In genomic region chr7:129091484-129092002, GRCh38 we compare ENCODE assay signal across 8 cellular contexts. TPM values are rescaled to one million over a fixed set of nuclear protein-coding genes. Genes with fewer than 3 reads are reported as not detected.
A peak's percentile ranks its signal among the peaks of the same experiment; 100 is the strongest.
DNase-seq lines count a peak whose midpoint lies in the region; ATAC-seq and TF ChIP-seq lines count a peak whose summit lies in the region.

No MANE protein-coding gene starts in this region.

- POLR2A ChIA-PET in IMR-90 (lab: Charles Lee; ENCODE audit: unreplicated experiment): no interaction called here

- 0 out of 2 replicates have a peak, but pooled peaks cover 4% of the 10 kb centered on the region for H4K20me1 ChIP-seq in IMR-90 (ENCODE audit: insufficient read depth, low read length)
- no peaks in the 10 kb centered on the region for H4K20me1 ChIP-seq in OCI-LY1 (ENCODE audit: insufficient read depth, low read length)

- H3K4me1 ChIP-seq in IMR-90 (ENCODE audit: control insufficient read depth, insufficient read depth, low read length) (no peaks in the 10 kb centered on the region; the same call in 1 of the 2 replicates), OCI-LY1 (ENCODE audit: insufficient read depth, low read length, severe bottlenecking) (peaks cover 38% of the 10 kb centered on the region), esophagus muscularis mucosa (peaks cover 0 to 6% (median 3%) of the 10 kb centered on the region in 4 donors)

- no TSS peak for BruUV-seq in IMR-90 (replicated peaks; lab: Mats Ljungman, UMichigan)

- H3K23ac ChIP-seq in IMR-90 (ENCODE audit: low read depth, low read length): no peak overlapping the region

- no peak overlapping the region for H2BK20ac ChIP-seq in IMR-90 (ENCODE audit: low read depth, low read length)

- H3K27me3 ChIP-seq in IMR-90 (ENCODE audit: control insufficient read depth, insufficient read depth, low read length) (peaks cover 17% of the 10 kb centered on the region), OCI-LY1 (ENCODE audit: insufficient read depth, low read length) (no peaks in the 10 kb centered on the region), esophagus muscularis mucosa (peaks cover 0 to 7% (median 0%) of the 10 kb centered on the region in 4 donors)

- TF ChIP-seq RAD21 in IMR-90 (IDR thresholded peaks at IDR 0.05; ENCODE audit: low read length): peak; percentile 96

- H3K27me3 Mint-ChIP-seq in naive B cell: no peaks in the 10 kb centered on the region

- H3K27ac ChIP-seq in IMR-90 (ENCODE audit: insufficient read depth, low read length): no peak overlapping the region
- H3K27ac ChIP-seq in OCI-LY1 (ENCODE audit: low read depth, low read length, poor library complexity, severe bottlenecking): peak overlapping the region; percentile 15
- no peak overlapping the region for H3K27ac ChIP-seq in esophagus muscularis mucosa (replicated peaks in 1 of 4)

- H3K9ac ChIP-seq in IMR-90 (ENCODE audit: low read depth, low read length) (no peak overlapping the region), OCI-LY1 (ENCODE audit: low read length) (no peak overlapping the region)

- no peak overlapping the region for H3K4ac ChIP-seq in IMR-90 (ENCODE audit: low read depth, low read length)

- no peak overlapping the region for H2BK5ac ChIP-seq in IMR-90 (ENCODE audit: low read depth, low read length, poor library complexity, severe bottlenecking)

- H4K8ac ChIP-seq in IMR-90 (ENCODE audit: low read depth in 2 of 2, low read length in 2 of 2): no peak overlapping the region

- intact Hi-C loops in IMR-90 (cut with micrococcal nuclease) (loop anchor here (1.0 to 5.0 kb wide), 2 partner anchors 99 to 187 kb away; no protein-coding TSS in a partner anchor), esophagus muscularis mucosa (cut with DNase I) (loop anchor here (5.0 kb wide), 1 partner anchor 184 kb away; no protein-coding TSS in a partner anchor)

- no peak overlapping the region for H2AK5ac ChIP-seq in IMR-90 (ENCODE audit: low read depth, low read length)

- no CpG with 5 or more reads among the region's 11 CpGs for WGBS in IMR-90 (ENCODE audit: extremely low coverage in 2 of 2, insufficient read length in 1 of 2), 2 experiments
- WGBS in esophagus muscularis mucosa: 11% methylated on average over 11 of the region's 11 CpGs

- no peaks in the 10 kb centered on the region for H3K9me3 Mint-ChIP-seq in naive B cell

- H2BK15ac ChIP-seq in IMR-90 (ENCODE audit: low read depth, low read length): no peak overlapping the region

- no peaks in the 10 kb centered on the region for H3K36me3 Mint-ChIP-seq in naive B cell

- TF ChIP-seq CTCF in GM13977 (IDR thresholded peaks at IDR 0.05; ENCODE audit: extremely low read depth, insufficient read depth, missing control alignments) (peak; percentile 96), IMR-90 (conservative IDR thresholded peaks at IDR 0.05; ENCODE audit: low read depth, low read length) (peak; percentile 98), OCI-LY1 (IDR thresholded peaks at IDR 0.05; ENCODE audit: low read length) (peak; percentile 100), esophagus muscularis mucosa (IDR thresholded peaks at IDR 0.05) (peak in 2 of 3 experiments; percentile 89 to 92)

- DNase-seq in 8988T (peak; percentile 43), GM13977 (ENCODE audit: low spot score) (peak; percentile 78), IMR-90 (peak; percentile 44), activated T-cell treated with anti-CD3 and anti-CD28 coated beads for 24 hours (ENCODE audit: low read depth) (peak; percentile 83), esophagus muscularis mucosa (ENCODE audit: extremely low spot score) (peak; percentile 95), naive B cell (peak; percentile 82)
- DNase-seq in stimulated activated CD8-positive, alpha-beta memory T cell treated with anti-CD3 and anti-CD28 coated beads, Interleukin-7, amount 100 ng/mL, for 48 hours (ENCODE audit: extremely low read depth in 1 of 2, low read depth in 1 of 2): peak; percentile 71 to 73

- no peaks in the 10 kb centered on the region for H3K9me1 ChIP-seq in IMR-90 (ENCODE audit: insufficient read depth, low read length)

- peak overlapping the region; percentile 30 to 86 (median 70) for H3K27ac Mint-ChIP-seq in naive B cell

- no peak overlapping the region for H4K5ac ChIP-seq in IMR-90 (ENCODE audit: low read depth, low read length)

- H3K36me3 ChIP-seq in IMR-90 (ENCODE audit: control insufficient read depth, insufficient read depth, low read length) (no peaks in the 10 kb centered on the region), OCI-LY1 (ENCODE audit: insufficient read depth, low read length) (no peaks in the 10 kb centered on the region), esophagus muscularis mucosa (no peaks in the 10 kb centered on the region)

- no peaks in the 10 kb centered on the region for H3K79me2 ChIP-seq in OCI-LY1 (ENCODE audit: insufficient read depth, low read length)

- CTCF ChIA-PET in IMR-90 (lab: Yijun Ruan, JAX): interaction anchor here (0.6 to 1.7 kb wide), 18 partner anchors 9 to 425 kb away, joined by 3 to 7 read pairs (median 4); partner anchors contain the start of genes KCP and TNPO3

- peaks cover 22 to 44% (median 37%) of the 10 kb centered on the region in 3 donors for H3K4me1 Mint-ChIP-seq in naive B cell

- H3K79me1 ChIP-seq in IMR-90 (ENCODE audit: low read depth in 1 of 2, low read length in 2 of 2): no peaks in the 10 kb centered on the region

- peak overlapping the region; percentile 23 for H2AK9ac ChIP-seq in IMR-90 (replicated peaks; ENCODE audit: low read depth, low read length, poor library complexity)

- in situ Hi-C loops in GM13977 (cut with MboI; ENCODE audit: low pct_unique_long_range_greater_than_20kb, low sequenced_read_pairs, unreplicated experiment): no loop called here
- in situ Hi-C loops in IMR-90 (cut with MboI; ENCODE audit: low sequenced_read_pairs): loop anchor here (5.0 kb wide), 1 partner anchor 189 kb away; no protein-coding TSS in a partner anchor

- H2AFZ ChIP-seq in IMR-90 (replicated peaks; ENCODE audit: low read length, poor library complexity) (peak overlapping the region; percentile 84), OCI-LY1 (ENCODE audit: low read length) (peak overlapping the region; percentile 7)

- no peak overlapping the region for H3K14ac ChIP-seq in IMR-90 (replicated peaks; ENCODE audit: low read depth, low read length)

- H3K9me3 ChIP-seq in IMR-90 (ENCODE audit: control insufficient read depth, insufficient read depth, low read length): no peaks in the 10 kb centered on the region
- no peaks in the 10 kb centered on the region for H3K9me3 ChIP-seq in OCI-LY1 (ENCODE audit: low read length)
- no peaks in the 10 kb centered on the region for H3K9me3 ChIP-seq in esophagus muscularis mucosa

- ATAC-seq in IMR-90 (ENCODE audit: low read depth): peak; percentile 97
- ATAC-seq in naive B cell (ENCODE audit: low read depth in 2 of 2): peak; percentile 68 to 75

- no peak overlapping the region for H3K4me2 ChIP-seq in IMR-90 (ENCODE audit: low read depth, low read length)
- peak overlapping the region; percentile 3; the same call in 1 of the 2 replicates for H3K4me2 ChIP-seq in OCI-LY1 (ENCODE audit: low read length)

- no peak overlapping the region for H3K56ac ChIP-seq in IMR-90 (ENCODE audit: extremely low read depth, insufficient read depth, low read length)

- no peak overlapping the region for H3K18ac ChIP-seq in IMR-90 (ENCODE audit: low read depth, low read length)

- H4K91ac ChIP-seq in IMR-90 (ENCODE audit: insufficient read depth, low read depth, low read length): no peak overlapping the region

- H2BK120ac ChIP-seq in IMR-90 (ENCODE audit: low read depth, low read length): no peak overlapping the region

- TF ChIP-seq POLR2A in IMR-90 (IDR thresholded peaks at IDR 0.05; ENCODE audit: low read depth, low read length): peak; percentile 29; the same call in 1 of the 2 replicates
- no peak for TF ChIP-seq POLR2A in esophagus muscularis mucosa (IDR thresholded peaks at IDR 0.05; ENCODE audit: low read depth)

- no peaks in the 10 kb centered on the region for H3F3A ChIP-seq in OCI-LY1 (ENCODE audit: insufficient read depth, low read length)

- no peak for TF ChIP-seq EP300 in esophagus muscularis mucosa (IDR thresholded peaks at IDR 0.05)

- H3K9me2 ChIP-seq in OCI-LY1 (ENCODE audit: low read depth, low read length): no peaks in the 10 kb centered on the region

- H3K4me3 Mint-ChIP-seq in naive B cell: peak overlapping the region in 4 of 8 donors; percentile 15 to 58 (median 40)

- H3K4me3 ChIP-seq in IMR-90 (ENCODE audit: insufficient read depth, low read depth, low read length): no peak overlapping the region
- H3K4me3 ChIP-seq in OCI-LY1 (ENCODE audit: low read depth, low read length, poor library complexity, severe bottlenecking): no peak overlapping the region
- H3K4me3 ChIP-seq in esophagus muscularis mucosa: no peak overlapping the region

- dilution Hi-C loops in IMR-90 (cut with HindIII; ENCODE audit: low sequenced_read_pairs, unreplicated experiment): no loop called here

TF ChIP-seq in IMR-90, 13 proteins besides CTCF, POLR2A, EP300 and RAD21:
- TF ChIP-seq RFX5 (IDR thresholded peaks at IDR 0.05; ENCODE audit: low read depth, low read length) (no peak), SMC3 (IDR thresholded peaks at IDR 0.05; ENCODE audit: low read depth, low read length) (peak; percentile 84)
TF ChIP-seq in IMR-90: peak in this region for 1.

RNA-seq across cellular contexts. Expression of gene TNPO3, which starts 36.6 kb away (rescaled TPM):
- total RNA-seq in IMR-90 (2012; rRNA removed) (77.2 and 78.6 TPM in 2 replicates), esophagus muscularis mucosa (10 to 100 TPM; 35.7 to 46.2 (median 38.1) TPM)
- polyA plus RNA-seq in IMR-90 (2012; rRNA removed) (21.8 and 24.2 TPM in 2 replicates), naive B cell (ENCODE audit: low read depth in 6 of 6) (10 to 100 TPM; 28.7 to 38.7 (median 34.1) TPM)
- 10.8 and 15.9 TPM in 2 replicates for polyA plus RNA-seq in IMR-90 (2012; cell fraction: cytosol; rRNA removed)
- 9.7 and 20.1 TPM in 2 replicates for polyA plus RNA-seq in IMR-90 (2012; cell fraction: nucleus; rRNA removed; ENCODE audit: low replicate concordance)

RNA-seq across cellular contexts. Expression of gene TSPAN33, which starts 53.0 kb away (rescaled TPM):
- 0.28 and 0.36 TPM in 2 replicates for total RNA-seq in IMR-90 (2012; rRNA removed)
- polyA plus RNA-seq in IMR-90 (2012; rRNA removed): 0.13 and 0.17 TPM in 2 replicates
- 0.18 and 0.23 TPM in 2 replicates for polyA plus RNA-seq in IMR-90 (2012; cell fraction: cytosol; rRNA removed)
- 0.04 and 0.08 TPM in 2 replicates for polyA plus RNA-seq in IMR-90 (2012; cell fraction: nucleus; rRNA removed; ENCODE audit: low replicate concordance)
- 10 to 100 TPM in 1 of 4 donors, 1 to 10 TPM in 3; 5.0 to 11.4 (median 7.5) TPM for total RNA-seq in esophagus muscularis mucosa
- 100 to 1,000 TPM in 5 of 6 donors, 10 to 100 TPM in 1; 92.8 to 171 (median 136) TPM for polyA plus RNA-seq in naive B cell (ENCODE audit: low read depth in 6 of 6)

Comparison
In these comparisons a context has a peak if more than half of its experiments do, and no peak if none do; other contexts are left out.
1. DNase-seq: peak in every context shown above with its lines; median percentile 95 in esophagus muscularis mucosa; 83 in activated T-cell treated with anti-CD3 and anti-CD28 coated beads for 24 hours; 82 in naive B cell; 78 in GM13977; 72 in stimulated activated CD8-positive, alpha-beta memory T cell treated with anti-CD3 and anti-CD28 coated beads, Interleukin-7, amount 100 ng/mL, for 48 hours; 44 in IMR-90; 43 in 8988T.